8 cellular contexts compared by ENCODE assay signal in genomic region chr19:409515-410242, GRCh38. TPM values are rescaled to one million over a fixed set of nuclear protein-coding genes. Genes with fewer than 3 reads are reported as not detected.
DNase-seq lines count a peak whose midpoint lies in the region; ATAC-seq, FAIRE-seq and TF ChIP-seq lines count a peak whose summit lies in the region.

No MANE protein-coding gene starts in this region.

- peaks cover 11% of the 10 kb centered on the region for H3K27me3 ChIP-seq in effector memory CD4-positive, alpha-beta T cell (replicated peaks; ENCODE audit: control insufficient read depth, insufficient read depth, low read length, poor library complexity, severe bottlenecking)
- H3K27me3 ChIP-seq in pancreas, result no peaks in the 10 kb centered on the region

- H3K9me3 ChIP-seq in effector memory CD4-positive, alpha-beta T cell (ENCODE audit: control insufficient read depth, low read length), result no peaks in the 10 kb centered on the region
- no peaks in the 10 kb centered on the region for H3K9me3 ChIP-seq in pancreas

- intact Hi-C loops in pancreas (cut with DNase I), result no loop called here

- peak overlapping the region; percentile 48 for H3K4me3 ChIP-seq in effector memory CD4-positive, alpha-beta T cell (ENCODE audit: insufficient read depth, low read depth, low read length, poor library complexity, severe bottlenecking)
- peak overlapping the region in 2 of 4 donors; percentile 42 to 43 for H3K4me3 ChIP-seq in pancreas

- no peaks in the 10 kb centered on the region for H3K36me3 ChIP-seq in effector memory CD4-positive, alpha-beta T cell (ENCODE audit: control insufficient read depth, insufficient read depth, low read length)
- no peaks in the 10 kb centered on the region for H3K36me3 ChIP-seq in pancreas

- H3K4me1 ChIP-seq in effector memory CD4-positive, alpha-beta T cell (ENCODE audit: control insufficient read depth, insufficient read depth, low read length, poor library complexity, severe bottlenecking), result peaks cover 18% of the 10 kb centered on the region
- peaks cover 11 to 13% (median 11%) of the 10 kb centered on the region in 3 donors for H3K4me1 ChIP-seq in pancreas

- WGBS in pancreas, 2 donors, result 2 to 3% methylated on average over 20 to 23 of the region's 23 CpGs

- ATAC-seq in pancreas, result peak; percentile 30 to 63 (median 38)
- ATAC-seq in GM19452 (IDR thresholded peaks at IDR 0.05; ENCODE audit: unreplicated experiment), result no peak

- H3K27ac ChIP-seq in effector memory CD4-positive, alpha-beta T cell (ENCODE audit: insufficient read depth, low read length, poor library complexity, severe bottlenecking), result no peak overlapping the region
- H3K27ac ChIP-seq in pancreas, result no peak overlapping the region

- TF ChIP-seq CTCF in D721Med (IDR thresholded peaks at IDR 0.05; ENCODE audit: insufficient read depth, missing control alignments) (no peak), pancreas (IDR thresholded peaks at IDR 0.05) (no peak)

- FAIRE-seq in D721Med (lab: Jason Lieb, UNC) (no peak), pancreas (lab: Jason Lieb, UNC) (no peak)

- DNase-seq in D721Med (ENCODE audit: insufficient read length, low spot score) (peak; percentile 45), NCI-H69 (lab: John Stamatoyannopoulos, UW) (peak; percentile 75), pancreas (peak in 2 of 6 donors; percentile 54 to 72), DMS153 treated with DMSO at 0.1 percent for 48 hours (lab: John Stamatoyannopoulos, UW; ENCODE audit: unreplicated experiment) (no peak), SIG-M5 treated with dmso at 0.1 percent for 504 hours (lab: John Stamatoyannopoulos, UW; ENCODE audit: unreplicated experiment) (no peak), NCI-H2107 (lab: John Stamatoyannopoulos, UW) (no peak)
- no peak for DNase-seq in effector memory CD4-positive, alpha-beta T cell

RNA-seq across cellular contexts. Expression of gene C2CD4C, which starts 0.7 kb away (rescaled TPM):
- total RNA-seq in pancreas, result 1 to 10 TPM in 2 of 6 donors, under 1 TPM in 4; 0.16 to 1.3 (median 0.59) TPM
- polyA plus RNA-seq in pancreas, result 1 to 10 TPM; 1.5 to 2.1 TPM

RNA-seq across cellular contexts. Expression of gene SHC2, which starts 51.2 kb away (rescaled TPM):
- total RNA-seq in pancreas, result 100 to 1,000 TPM in 3 of 6 donors, 10 to 100 TPM in 3; 76.2 to 130 (median 99.9) TPM
- 100 to 1,000 TPM; 257 to 382 TPM for polyA plus RNA-seq in pancreas

Comparison
In these comparisons a context has a peak if more than half of its experiments do, and no peak if none do; other contexts are left out.
1. DNase-seq: peak in D721Med (single experiment) and NCI-H69 (single experiment); none in effector memory CD4-positive, alpha-beta T cell (0 of 3), DMS153 treated with DMSO at 0.1 percent for 48 hours (single experiment), SIG-M5 treated with dmso at 0.1 percent for 504 hours (single experiment) and NCI-H2107 (single experiment).